Comparison of ENCODE assay signal across 18 cellular contexts in genomic region chr3:111911446-111911845, GRCh38. TPM values are rescaled to one million over a fixed set of nuclear protein-coding genes. Genes with fewer than 3 reads are reported as not detected.
DNase-seq lines count a peak whose midpoint lies in the region; ATAC-seq and TF ChIP-seq lines count a peak whose summit lies in the region.
"Had no signal": no experiment of that assay in that cellular context is flagged by ENCODE, and none has a peak within 500 bp of the region (broad histone marks: within the 10 kb centered on the region; RNA-seq: fewer than 3 reads in every experiment).

No MANE protein-coding gene starts in this region.

- H3K9me3 Mint-ChIP-seq in endothelial cell (ENCODE audit: unreplicated experiment), result no peaks in the 10 kb centered on the region
- H3K9me3 Mint-ChIP-seq: activated CD4-positive, alpha-beta T cell treated with anti-CD3 and anti-CD28 coated beads, Interleukin-2, amount 10 ng/mL, durations not matched to agents 7 days and 5 days; mesothelial cell of epicardium had no signal

- peaks cover 10% of the 10 kb centered on the region for H3K36me3 Mint-ChIP-seq in endothelial cell (ENCODE audit: low read depth, unreplicated experiment)

- peak overlapping the region; percentile 27 for H3K27ac Mint-ChIP-seq in endothelial cell (ENCODE audit: unreplicated experiment)
- H3K27ac Mint-ChIP-seq: activated CD4-positive, alpha-beta T cell treated with anti-CD3 and anti-CD28 coated beads, Interleukin-2, amount 10 ng/mL, durations not matched to agents 7 days and 5 days; mesothelial cell of epicardium had no signal

- DNase-seq in RWPE2 (ENCODE audit: low spot score) (no peak), endothelial cell (ENCODE audit: low spot score) (no peak), lung (ENCODE audit: low spot score) (no peak), CD1c-positive myeloid dendritic cell (ENCODE audit: extremely low spot score) (no peak), NAMALWA (ENCODE audit: low spot score) (no peak), NCI-H748 treated with DMSO at 0.1 percent for 48 hours (lab: John Stamatoyannopoulos, UW) (no peak), glomerular visceral epithelial cell (ENCODE audit: extremely low spot score) (no peak)
- DNase-seq: activated CD4-positive, alpha-beta T cell treated with anti-CD3 and anti-CD28 coated beads, Interleukin-2, amount 10 ng/mL, durations not matched to agents 7 days and 5 days; cortex of kidney; glutamatergic neuron; NCI-H1092; NCI-H2081; NCI-H774; PC-9; right lobe of liver had no signal

- ATAC-seq in RWPE2 (ENCODE audit: low read depth) (no peak), lung (ENCODE audit: insufficient read depth, low FRiP score) (no peak)

- TF ChIP-seq CTCF in RWPE2 (IDR thresholded peaks at IDR 0.05; ENCODE audit: poor library complexity, severe bottlenecking), result no peak
- no peak for TF ChIP-seq CTCF in endothelial cell (IDR thresholded peaks at IDR 0.05; ENCODE audit: unreplicated experiment)
- no peak for TF ChIP-seq CTCF in lung (IDR thresholded peaks at IDR 0.05; ENCODE audit: control extremely low read depth, extremely low read depth)

- H3K9me3 ChIP-seq in RWPE2 (ENCODE audit: severe bottlenecking), result no peaks in the 10 kb centered on the region
- no peaks in the 10 kb centered on the region for H3K9me3 ChIP-seq in lung (ENCODE audit: control insufficient read depth in 2 of 2, insufficient read depth in 1 of 2, low read length in 1 of 2)
- H3K9me3 ChIP-seq in stomach smooth muscle (ENCODE audit: control insufficient read depth in 2 of 2, low read length in 2 of 2), result no peaks in the 10 kb centered on the region
- H3K9me3 ChIP-seq: right lobe of liver had no signal

- H3K4me1 ChIP-seq in RWPE2 (ENCODE audit: insufficient read depth, poor library complexity, severe bottlenecking) (peaks cover 26% of the 10 kb centered on the region), lung (ENCODE audit: control insufficient read depth in 2 of 2, insufficient read depth in 2 of 2, low read length in 2 of 2) (peaks cover 6 to 21% of the 10 kb centered on the region in 2 donors), stomach smooth muscle (ENCODE audit: control insufficient read depth, insufficient read depth, low read length) (peaks cover 7% of the 10 kb centered on the region)

- H3K27me3 Mint-ChIP-seq in endothelial cell (ENCODE audit: unreplicated experiment), result peaks cover 3% of the 10 kb centered on the region

- H3K27me3 ChIP-seq in RWPE2 (ENCODE audit: insufficient read depth, poor library complexity, severe bottlenecking) (no peaks in the 10 kb centered on the region), lung (ENCODE audit: control insufficient read depth, insufficient read depth) (no peaks in the 10 kb centered on the region), stomach smooth muscle (ENCODE audit: control insufficient read depth in 1 of 2, insufficient read depth in 2 of 2, low read length in 2 of 2) (no peaks in the 10 kb centered on the region)
- H3K27me3 ChIP-seq: right lobe of liver had no signal

- H3K4me3 Mint-ChIP-seq in endothelial cell (ENCODE audit: unreplicated experiment), result no peak overlapping the region
- H3K4me3 Mint-ChIP-seq: activated CD4-positive, alpha-beta T cell treated with anti-CD3 and anti-CD28 coated beads, Interleukin-2, amount 10 ng/mL, durations not matched to agents 7 days and 5 days; mesothelial cell of epicardium had no signal

- peaks cover 74% of the 10 kb centered on the region for H3K36me3 ChIP-seq in RWPE2 (ENCODE audit: low read depth)
- H3K36me3 ChIP-seq in lung (ENCODE audit: control insufficient read depth in 2 of 2, insufficient read depth in 2 of 2, low read length in 2 of 2), result peaks cover 7 to 10% of the 10 kb centered on the region in 2 donors
- peaks cover 11 to 18% of the 10 kb centered on the region in 2 donors for H3K36me3 ChIP-seq in stomach smooth muscle (ENCODE audit: control insufficient read depth in 2 of 2, insufficient read depth in 2 of 2, low read length in 2 of 2)

- peaks cover 38% of the 10 kb centered on the region for H3K4me1 Mint-ChIP-seq in endothelial cell (ENCODE audit: unreplicated experiment)
- H3K4me1 Mint-ChIP-seq: activated CD4-positive, alpha-beta T cell treated with anti-CD3 and anti-CD28 coated beads, Interleukin-2, amount 10 ng/mL, durations not matched to agents 7 days and 5 days had no signal

- WGBS in lung, 2 donors, result 57 to 84% methylated on average over 3 of the region's 3 CpGs

- H3K27ac ChIP-seq in RWPE2 (ENCODE audit: poor library complexity, severe bottlenecking) (peak overlapping the region; percentile 58), lung (ENCODE audit: low read depth in 1 of 2, low read length in 1 of 2) (peak overlapping the region; percentile 63 to 79), stomach smooth muscle (ENCODE audit: low read length) (peak overlapping the region; percentile 46)
- H3K27ac ChIP-seq: HL-60, right lobe of liver had no signal

- H3K9ac ChIP-seq in stomach smooth muscle (ENCODE audit: low read length in 2 of 2), result no peak overlapping the region

- H3K4me3 ChIP-seq in RWPE2 (ENCODE audit: severe bottlenecking), result no peak overlapping the region
- no peak overlapping the region for H3K4me3 ChIP-seq in lung
- H3K4me3 ChIP-seq in stomach smooth muscle (ENCODE audit: low read length in 2 of 2), result no peak overlapping the region
- H3K4me3 ChIP-seq: PC-9, right lobe of liver had no signal

RNA-seq across cellular contexts. Expression of gene PHLDB2, which starts 52.4 kb away (rescaled TPM):
- 47.8 TPM for total RNA-seq in endothelial cell (ENCODE audit: unreplicated experiment)
- 10 to 100 TPM; 33.6 to 58.1 TPM for total RNA-seq in lung
- 10 to 100 TPM; 14.4 to 19.7 TPM for polyA plus RNA-seq in lung
